8 cellular contexts compared by ENCODE assay signal in the genomic region with DNA sequence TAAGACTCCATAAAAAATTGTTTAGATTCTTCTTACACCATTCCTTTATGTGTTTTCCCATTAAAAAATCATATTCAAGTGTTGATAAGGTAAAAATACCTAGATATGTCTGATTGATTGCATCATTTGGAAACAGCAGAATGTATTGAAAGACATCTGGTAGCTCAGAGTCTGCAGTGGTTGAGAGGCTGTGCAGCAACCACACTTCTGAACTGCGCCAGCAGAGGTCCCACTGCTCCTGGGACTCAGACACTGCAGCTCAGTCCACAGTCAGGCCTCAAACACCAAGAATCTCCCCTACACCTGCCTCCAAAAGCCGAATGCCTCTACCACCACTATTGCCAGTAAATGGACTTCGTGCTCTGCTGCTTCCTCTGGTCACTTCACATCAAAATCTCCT.
DNase-seq lines count a peak whose midpoint lies in the region; TF ChIP-seq lines count a peak whose summit lies in the region.

No MANE protein-coding gene starts in this region.

- DNase-seq in GM12865 (ENCODE audit: low read depth) (peak; percentile 46), H7 (peak; percentile 61), NCI-H69 (lab: John Stamatoyannopoulos, UW) (peak; percentile 7), activated T-helper 1 cell treated with Interleukin-2 at 50 U/mL for 16 hours (ENCODE audit: low read depth) (peak; percentile 13), head of caudate nucleus (peak in 41 of 42 donors; percentile 8 to 87 (median 60)), NCI-H1092 (lab: John Stamatoyannopoulos, UW) (no peak), NOMO-1 (lab: John Stamatoyannopoulos, UW; ENCODE audit: unreplicated experiment in 2 of 2) (no peak)
- DNase-seq in stimulated activated CD4-positive, alpha-beta T cell treated with anti-CD3 and anti-CD28 coated beads, Interleukin-12 subunit alpha, Interleukin-12 subunit beta, amount 100 ng/mL, for 48 hours (ENCODE audit: low read depth in 2 of 3, low spot score in 1 of 3), result peak; percentile 12 to 22 (median 17)

- TF ChIP-seq CTCF in GM12865 (IDR thresholded peaks at IDR 0.05; ENCODE audit: insufficient read depth, low read depth, low read length, missing control alignments), result peak; percentile 62

- no peaks in the 10 kb centered on the region for H3K27me3 ChIP-seq in H7 (ENCODE audit: control insufficient read depth, insufficient read depth, low read length)

- intact Hi-C loops in head of caudate nucleus (cut with DNase I), result loop anchor here (10.0 kb wide), 1 partner anchor 90 kb away; no protein-coding TSS in a partner anchor

- no peaks in the 10 kb centered on the region for H3K36me3 ChIP-seq in H7 (replicated peaks; ENCODE audit: control insufficient read depth, insufficient read depth, low read length)

- H3K4me3 ChIP-seq in GM12865 (ENCODE audit: low read depth, low read length) (no peak overlapping the region), H7 (ENCODE audit: insufficient read depth, low read depth, low read length) (no peak overlapping the region)

Comparison
In these comparisons a context has a peak if more than half of its experiments do, and no peak if none do; other contexts are left out.
1. DNase-seq: peak in GM12865 (single experiment), H7 (single experiment), NCI-H69 (single experiment), activated T-helper 1 cell treated with Interleukin-2 at 50 U/mL for 16 hours (single experiment), head of caudate nucleus (41 of 42) and stimulated activated CD4-positive, alpha-beta T cell treated with anti-CD3 and anti-CD28 coated beads, Interleukin-12 subunit alpha, Interleukin-12 subunit beta, amount 100 ng/mL, for 48 hours (3 of 3); none in NCI-H1092 (single experiment) and NOMO-1 (0 of 2).